ENCODE assay signal across 8 cellular contexts in genomic region chr9:70510157-70510770, GRCh38.
DNase-seq lines count a peak whose midpoint lies in the region; ATAC-seq and TF ChIP-seq lines count a peak whose summit lies in the region.

No MANE protein-coding gene starts in this region.

- H3K27me3 Mint-ChIP-seq in T-helper 17 cell, result no peaks in the 10 kb centered on the region

- no peaks in the 10 kb centered on the region for H3K4me1 Mint-ChIP-seq in T-helper 17 cell

- no peak overlapping the region for H3K27ac Mint-ChIP-seq in T-helper 17 cell

- CTCF ChIA-PET in BJ (lab: Yijun Ruan, JAX), result interaction anchor here (0.6 to 2.1 kb wide), 9 partner anchors 10 to 597 kb away, joined by 3 to 6 read pairs (median 3); no protein-coding TSS in a partner anchor

- no peak overlapping the region for H3K27ac ChIP-seq in liver (ENCODE audit: low read depth in 1 of 2, low read length in 2 of 2)

- POLR2A ChIA-PET in BJ (lab: Charles Lee), result no interaction called here

- no peaks in the 10 kb centered on the region for H3K4me1 ChIP-seq in liver (ENCODE audit: control insufficient read depth in 4 of 4, insufficient read depth in 4 of 4, low read length in 3 of 4)

- H3K36me3 Mint-ChIP-seq in T-helper 17 cell (ENCODE audit: low read depth), result peaks cover 3% of the 10 kb centered on the region

- no peaks in the 10 kb centered on the region for H3K36me3 ChIP-seq in BJ (ENCODE audit: control insufficient read depth, insufficient read depth, low read length)
- H3K36me3 ChIP-seq in H7 (replicated peaks; ENCODE audit: control insufficient read depth, insufficient read depth, low read length), result no peaks in the 10 kb centered on the region
- no peaks in the 10 kb centered on the region for H3K36me3 ChIP-seq in liver (ENCODE audit: control insufficient read depth in 4 of 4, insufficient read depth in 3 of 4, low read depth in 1 of 4, low read length in 3 of 4)

- DNase-seq in BJ (ENCODE audit: low read depth) (no peak), H7 (peak; percentile 21), amniotic epithelial cell (ENCODE audit: low read depth) (peak; percentile 38), T-helper 17 cell (no peak), NCI-H510A treated with DMSO at 0.1 percent for 48 hours (lab: John Stamatoyannopoulos, UW) (no peak)

- no peak overlapping the region for H3K4me3 ChIP-seq in BJ (ENCODE audit: low read depth, low read length)
- H3K4me3 ChIP-seq in H7 (ENCODE audit: insufficient read depth, low read depth, low read length), result no peak overlapping the region
- H3K4me3 ChIP-seq in liver (ENCODE audit: low read depth in 1 of 3, low read length in 3 of 3), result no peak overlapping the region

- H3K9me3 ChIP-seq in liver (ENCODE audit: control insufficient read depth in 4 of 4, low read length in 3 of 4), result no peaks in the 10 kb centered on the region
- no peaks in the 10 kb centered on the region for H3K9me3 ChIP-seq in T-helper 17 cell (ENCODE audit: control insufficient read depth, low read length, poor library complexity, severe bottlenecking)

- no peak overlapping the region for H3K9ac ChIP-seq in liver (ENCODE audit: low read depth in 1 of 2, low read length in 2 of 2)

- TF ChIP-seq CTCF in BJ (IDR thresholded peaks at IDR 0.05; ENCODE audit: insufficient read depth, low read depth, low read length), result peak; percentile 54
- peak; percentile 47 for TF ChIP-seq CTCF in liver (IDR thresholded peaks at IDR 0.05; ENCODE audit: low read depth, low read length, missing input control)

- ATAC-seq in GM18867 (IDR thresholded peaks at IDR 0.05; ENCODE audit: unreplicated experiment), result no peak
- ATAC-seq in T-helper 17 cell, result no peak
- no peak for ATAC-seq in GM21381 (IDR thresholded peaks at IDR 0.05; ENCODE audit: unreplicated experiment)

- H3K4me3 Mint-ChIP-seq in T-helper 17 cell, result no peak overlapping the region

- no peaks in the 10 kb centered on the region for H3K27me3 ChIP-seq in BJ (ENCODE audit: control insufficient read depth, insufficient read depth, low read length)
- no peaks in the 10 kb centered on the region for H3K27me3 ChIP-seq in H7 (ENCODE audit: control insufficient read depth, insufficient read depth, low read length)
- H3K27me3 ChIP-seq in liver (ENCODE audit: control insufficient read depth in 4 of 4, insufficient read depth in 4 of 4, low read length in 3 of 4), result no peaks in the 10 kb centered on the region

- 81% methylated on average over 3 of the region's 3 CpGs for WGBS in liver

- TF ChIP-seq RAD21 in liver (IDR thresholded peaks at IDR 0.05), result peak; percentile 55 to 75

TF ChIP-seq in liver, 16 proteins besides CTCF, POLR2A, EP300 and RAD21:
- no peak for TF ChIP-seq JUND (IDR thresholded peaks at IDR 0.05)
- no peak for TF ChIP-seq FOXA2 (IDR thresholded peaks at IDR 0.05)
- TF ChIP-seq NR2F2 (IDR thresholded peaks at IDR 0.05), result no peak
- no peak for TF ChIP-seq GABPA (IDR thresholded peaks at IDR 0.05 in 1 of 2, conservative IDR thresholded peaks at IDR 0.05 in 1 of 2)
- TF ChIP-seq SP1 (IDR thresholded peaks at IDR 0.05), result no peak
- no peak for TF ChIP-seq RXRA (IDR thresholded peaks at IDR 0.05)
- TF ChIP-seq MAX (IDR thresholded peaks at IDR 0.05), result no peak
- TF ChIP-seq ATF3 (IDR thresholded peaks at IDR 0.05), result no peak
- TF ChIP-seq ZBTB33 (IDR thresholded peaks at IDR 0.05), result no peak
- TF ChIP-seq YY1 (IDR thresholded peaks at IDR 0.05), result no peak
- TF ChIP-seq HNF4A (conservative IDR thresholded peaks at IDR 0.05), result no peak
- no peak for TF ChIP-seq HNF4G (IDR thresholded peaks at IDR 0.05)

Comparison
In these comparisons a context has a peak if more than half of its experiments do, and no peak if none do; other contexts are left out.
1. DNase-seq: peak in H7 (single experiment) and amniotic epithelial cell (single experiment); none in BJ (single experiment), T-helper 17 cell (0 of 3) and NCI-H510A treated with DMSO at 0.1 percent for 48 hours (single experiment).